In the genomic region with DNA sequence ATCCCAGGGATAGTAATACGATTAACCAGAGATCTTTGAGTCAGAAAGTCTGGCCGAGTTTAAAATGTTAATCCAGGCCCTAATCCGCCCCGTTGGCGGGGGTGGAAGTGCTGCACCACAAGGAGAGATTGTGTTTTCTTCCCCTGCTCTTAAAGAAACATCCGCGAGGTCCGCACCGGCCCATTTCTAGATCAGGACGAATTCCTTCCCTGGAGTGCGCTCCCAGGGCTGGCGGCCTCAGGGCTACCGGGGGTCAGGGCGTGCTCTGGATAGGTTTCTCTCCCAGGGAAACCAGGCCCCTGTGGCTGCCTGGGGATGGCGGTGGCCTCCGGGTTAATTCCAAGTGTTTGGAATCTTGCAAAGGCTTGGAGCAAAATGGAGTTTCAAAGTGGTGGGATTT, we compare ENCODE assay signal across 21 cellular contexts. TPM values are rescaled to one million over a fixed set of nuclear protein-coding genes. Genes with fewer than 3 reads are reported as not detected.
DNase-seq lines count a peak whose midpoint lies in the region; ATAC-seq and TF ChIP-seq lines count a peak whose summit lies in the region.
"Had no signal": no experiment of that assay in that cellular context is flagged by ENCODE, and none has a peak within 500 bp of the region (broad histone marks: within the 10 kb centered on the region; RNA-seq: fewer than 3 reads in every experiment).

No MANE protein-coding gene starts in this region.

- intact Hi-C loops in activated CD8-positive, alpha-beta T cell treated with anti-CD3 and anti-CD28 coated beads for 36 hours (cut with micrococcal nuclease): no loop called here

- H3K4me1 Mint-ChIP-seq in activated CD8-positive, alpha-beta T cell treated with anti-CD3 and anti-CD28 coated beads, Interleukin-2, amount 10 ng/mL, durations not matched to agents 7 days and 5 days (ENCODE audit: low read depth): peaks cover 12% of the 10 kb centered on the region
- peaks cover 16% of the 10 kb centered on the region for H3K4me1 Mint-ChIP-seq in activated CD8-positive, alpha-beta T cell treated with anti-CD3 and anti-CD28 coated beads for 36 hours (ENCODE audit: low read depth)

- WGBS in trophoblast cell (ENCODE audit: extremely low coverage, insufficient coverage, insufficient read length): no CpG with 5 or more reads among the region's 16 CpGs

- peaks cover 17% of the 10 kb centered on the region for H3K4me1 ChIP-seq in iPS-18a (ENCODE audit: control insufficient read depth, low read depth, low read length)
- H3K4me1 ChIP-seq in trophoblast cell (ENCODE audit: control insufficient read depth in 1 of 2, insufficient read depth in 2 of 2, low read length in 2 of 2): peaks cover 6 to 7% of the 10 kb centered on the region in 2 experiments

- no peak overlapping the region for H2BK120ac ChIP-seq in trophoblast cell (ENCODE audit: insufficient read depth, low read length, poor library complexity)

- peaks cover 100% of the 10 kb centered on the region for H3K27me3 ChIP-seq in iPS-18a (ENCODE audit: control insufficient read depth, insufficient read depth, low read length)
- peaks cover 67% of the 10 kb centered on the region for H3K27me3 ChIP-seq in trophoblast cell (ENCODE audit: insufficient read depth, low read length)
- H3K27me3 ChIP-seq: vagina had no signal

- no peaks in the 10 kb centered on the region for H3K9me3 Mint-ChIP-seq in activated CD8-positive, alpha-beta T cell treated with anti-CD3 and anti-CD28 coated beads, Interleukin-2, amount 10 ng/mL, durations not matched to agents 7 days and 5 days (ENCODE audit: insufficient read depth)
- no peaks in the 10 kb centered on the region for H3K9me3 Mint-ChIP-seq in activated CD8-positive, alpha-beta T cell treated with anti-CD3 and anti-CD28 coated beads for 36 hours
- H3K9me3 Mint-ChIP-seq: activated B cell treated with CpG ODN at 0.5 μM for 24 hours had no signal

- H3K4me3 ChIP-seq in iPS-18a (ENCODE audit: low read length) (peak overlapping the region; percentile 35), trophoblast cell (ENCODE audit: low read depth, low read length) (no peak overlapping the region)

- H2BK12ac ChIP-seq in trophoblast cell (ENCODE audit: low read length): no peak overlapping the region

- H3K79me1 ChIP-seq in trophoblast cell (ENCODE audit: low read length): no peaks in the 10 kb centered on the region

- POLR2A ChIA-PET in activated CD8-positive, alpha-beta T cell treated with anti-CD3 and anti-CD28 coated beads, Interleukin-2, amount 10 ng/mL, durations not matched to agents 7 days and 5 days (lab: Charles Lee): no interaction called here
- POLR2A ChIA-PET in activated CD8-positive, alpha-beta T cell treated with anti-CD3 and anti-CD28 coated beads for 36 hours (lab: Charles Lee): no interaction called here

- H3K36me3 Mint-ChIP-seq in activated CD8-positive, alpha-beta T cell treated with anti-CD3 and anti-CD28 coated beads, Interleukin-2, amount 10 ng/mL, durations not matched to agents 7 days and 5 days (ENCODE audit: low read depth): peaks cover 4% of the 10 kb centered on the region
- no peaks in the 10 kb centered on the region for H3K36me3 Mint-ChIP-seq in activated CD8-positive, alpha-beta T cell treated with anti-CD3 and anti-CD28 coated beads for 36 hours (ENCODE audit: low read depth)

- no peak overlapping the region for H3K14ac ChIP-seq in trophoblast cell (ENCODE audit: low read length)

- no peaks in the 10 kb centered on the region for H3K79me2 ChIP-seq in trophoblast cell (ENCODE audit: control insufficient read depth, insufficient read depth, low read length, poor library complexity)

- no peak overlapping the region for H4K12ac ChIP-seq in trophoblast cell (ENCODE audit: low read depth, low read length)

- H3K9me3 ChIP-seq in iPS-18a (ENCODE audit: control insufficient read depth, low read depth, low read length) (no peaks in the 10 kb centered on the region), trophoblast cell (ENCODE audit: insufficient read depth, low read depth, low read length) (peaks cover 12% of the 10 kb centered on the region)
- H3K9me3 ChIP-seq: heart right ventricle, vagina had no signal

- no peak overlapping the region for H2AK5ac ChIP-seq in trophoblast cell (ENCODE audit: low read length)

- peak overlapping the region; percentile 80 for H3K4me3 Mint-ChIP-seq in activated CD8-positive, alpha-beta T cell treated with anti-CD3 and anti-CD28 coated beads, Interleukin-2, amount 10 ng/mL, durations not matched to agents 7 days and 5 days
- no peak overlapping the region for H3K4me3 Mint-ChIP-seq in activated CD8-positive, alpha-beta T cell treated with anti-CD3 and anti-CD28 coated beads for 36 hours

- H3K9ac ChIP-seq in iPS-18a (ENCODE audit: low read length): no peak overlapping the region
- no peak overlapping the region for H3K9ac ChIP-seq in trophoblast cell (ENCODE audit: low read length)

- DNase-seq in activated CD8-positive, alpha-beta T cell treated with anti-CD3 and anti-CD28 coated beads, Interleukin-2, amount 10 ng/mL, durations not matched to agents 7 days and 5 days: no peak
- DNase-seq in activated CD8-positive, alpha-beta T cell treated with anti-CD3 and anti-CD28 coated beads for 36 hours: no peak
- DNase-seq in MV-4-11 (lab: John Stamatoyannopoulos, UW): peak; percentile 70
- DNase-seq in trophoblast cell: no peak
- DNase-seq in C1 segment of cervical spinal cord (lab: John Stamatoyannopoulos, UW): no peak
- DNase-seq in COLO829 (ENCODE audit: low spot score): no peak
- no peak for DNase-seq in NCI-H1048 (lab: John Stamatoyannopoulos, UW)
- DNase-seq: activated B cell treated with CpG ODN at 0.5 μM for 24 hours; activated CD8-positive, alpha-beta memory T cell treated with anti-CD3 and anti-CD28 coated beads, Interleukin-2, amount 50 U/mL, for 4 hours; activated naive CD4-positive, alpha-beta T cell treated with anti-CD3 and anti-CD28 coated beads, Interleukin-2, amount 50 U/mL, for 16 hours; dorsolateral prefrontal cortex; heart right ventricle; Kasumi-1; NCI-H1436; NCI-H345 had no signal

- H3K27me3 Mint-ChIP-seq in activated CD8-positive, alpha-beta T cell treated with anti-CD3 and anti-CD28 coated beads, Interleukin-2, amount 10 ng/mL, durations not matched to agents 7 days and 5 days (ENCODE audit: low read depth): peaks cover 88% of the 10 kb centered on the region
- peaks cover 71% of the 10 kb centered on the region for H3K27me3 Mint-ChIP-seq in activated CD8-positive, alpha-beta T cell treated with anti-CD3 and anti-CD28 coated beads for 36 hours

- no peak overlapping the region for H3K18ac ChIP-seq in trophoblast cell (ENCODE audit: low read length)

- no peak overlapping the region for H2BK5ac ChIP-seq in trophoblast cell (ENCODE audit: low read depth, low read length, poor library complexity)

- H3K27ac ChIP-seq in iPS-18a (ENCODE audit: low read length) (no peak overlapping the region), trophoblast cell (ENCODE audit: low read depth, low read length) (no peak overlapping the region)
- H3K27ac ChIP-seq: dorsolateral prefrontal cortex, heart right ventricle, vagina had no signal

- H2AFZ ChIP-seq in trophoblast cell (ENCODE audit: insufficient read depth, low read length, poor library complexity): no peak overlapping the region

- no peak overlapping the region for H4K8ac ChIP-seq in trophoblast cell (ENCODE audit: low read depth, low read length)

- no peak overlapping the region for H3K27ac Mint-ChIP-seq in activated CD8-positive, alpha-beta T cell treated with anti-CD3 and anti-CD28 coated beads, Interleukin-2, amount 10 ng/mL, durations not matched to agents 7 days and 5 days
- no peak overlapping the region for H3K27ac Mint-ChIP-seq in activated CD8-positive, alpha-beta T cell treated with anti-CD3 and anti-CD28 coated beads for 36 hours
- H3K27ac Mint-ChIP-seq: activated B cell treated with CpG ODN at 0.5 μM for 24 hours had no signal

- no peak for TF ChIP-seq CTCF in activated CD8-positive, alpha-beta T cell treated with anti-CD3 and anti-CD28 coated beads for 36 hours (IDR thresholded peaks at IDR 0.05)

- CTCF ChIA-PET in activated CD8-positive, alpha-beta T cell treated with anti-CD3 and anti-CD28 coated beads, Interleukin-2, amount 10 ng/mL, durations not matched to agents 7 days and 5 days (lab: Charles Lee): interaction anchor here (0.7 to 1.1 kb wide), 2 partner anchors 21 to 79 kb away, joined by 3 to 5 read pairs; no protein-coding TSS in a partner anchor
- CTCF ChIA-PET in activated CD8-positive, alpha-beta T cell treated with anti-CD3 and anti-CD28 coated beads for 36 hours (lab: Charles Lee): interaction anchor here (1.0 to 12.5 kb wide), 3 partner anchors 16 to 84 kb away, joined by 4 to 430 read pairs (median 4); no protein-coding TSS in a partner anchor

- H4K91ac ChIP-seq in trophoblast cell (ENCODE audit: low read depth, low read length): no peak overlapping the region

- H3K4ac ChIP-seq in trophoblast cell (ENCODE audit: low read depth, low read length): no peak overlapping the region

- H3K4me2 ChIP-seq in trophoblast cell (ENCODE audit: low read length): peak overlapping the region; percentile 42

- ATAC-seq in activated CD8-positive, alpha-beta T cell treated with anti-CD3 and anti-CD28 coated beads, Interleukin-2, amount 10 ng/mL, durations not matched to agents 7 days and 5 days: no peak
- no peak for ATAC-seq in activated CD8-positive, alpha-beta T cell treated with anti-CD3 and anti-CD28 coated beads for 36 hours
- ATAC-seq: heart right ventricle, Right ventricle myocardium inferior had no signal

- H3K23ac ChIP-seq in trophoblast cell (ENCODE audit: low read length): no peak overlapping the region

- H3K36me3 ChIP-seq in iPS-18a (ENCODE audit: control insufficient read depth, low read depth, low read length) (no peaks in the 10 kb centered on the region), trophoblast cell (ENCODE audit: control insufficient read depth in 1 of 2, insufficient read depth in 2 of 2, low read length in 2 of 2) (no peaks in the 10 kb centered on the region)
- H3K36me3 ChIP-seq: heart right ventricle, vagina had no signal

RNA-seq across cellular contexts. Expression of gene NEUROG1, which starts 9.4 kb away (rescaled TPM):
- total RNA-seq in activated CD8-positive, alpha-beta T cell treated with anti-CD3 and anti-CD28 coated beads, Interleukin-2, amount 10 ng/mL, durations not matched to agents 7 days and 5 days: not detected
- total RNA-seq in activated CD8-positive, alpha-beta T cell treated with anti-CD3 and anti-CD28 coated beads for 36 hours: not detected
- not detected in 2 replicates for polyA plus RNA-seq in trophoblast cell (2013)
- total RNA-seq: activated B cell treated with CpG ODN at 0.5 μM for 24 hours; dorsolateral prefrontal cortex; heart right ventricle; mucosa of gallbladder; pulmonary artery endothelial cell; Right ventricle myocardium inferior; T-helper 1 cell treated with Interleukin-12 subunit alpha and Interleukin-12 subunit beta and Interleukin-4 antibody, amounts not matched to agents 30 ng/mL and 1 ng/mL, for 36 hours; vagina had no signal
- polyA plus RNA-seq: heart right ventricle had no signal

RNA-seq across cellular contexts. Expression of gene CXCL14, which starts 33.7 kb away (rescaled TPM):
- total RNA-seq in activated CD8-positive, alpha-beta T cell treated with anti-CD3 and anti-CD28 coated beads, Interleukin-2, amount 10 ng/mL, durations not matched to agents 7 days and 5 days: not detected
- total RNA-seq in activated CD8-positive, alpha-beta T cell treated with anti-CD3 and anti-CD28 coated beads for 36 hours: not detected
- polyA plus RNA-seq in trophoblast cell (2013): 102 and 105 TPM in 2 replicates
- total RNA-seq: activated B cell treated with CpG ODN at 0.5 μM for 24 hours; pulmonary artery endothelial cell; T-helper 1 cell treated with Interleukin-12 subunit alpha and Interleukin-12 subunit beta and Interleukin-4 antibody, amounts not matched to agents 30 ng/mL and 1 ng/mL, for 36 hours had no signal
